1 cellular context compared by ENCODE assay signal in the genomic region with DNA sequence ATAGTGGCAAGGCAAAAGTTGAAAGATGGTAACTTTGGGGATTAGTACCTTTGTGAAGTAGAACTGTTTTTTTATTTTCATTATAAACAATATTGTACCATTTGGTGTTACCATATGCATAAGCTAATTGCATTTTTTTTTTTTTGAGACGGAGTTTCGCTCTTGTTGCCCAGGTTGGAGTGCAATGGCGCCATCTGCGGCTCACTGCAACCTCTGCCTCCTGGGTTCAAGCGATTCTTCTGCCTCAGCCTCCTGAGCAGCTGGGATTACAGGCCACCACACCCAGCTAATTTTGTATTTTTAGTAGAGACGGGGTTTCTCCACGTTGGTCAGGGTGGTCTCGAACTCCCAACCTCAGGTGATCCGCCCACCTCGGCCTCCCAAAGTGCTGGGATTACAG.
TF ChIP-seq lines count a peak whose summit lies in the region.

No MANE protein-coding gene starts in this region.

TF ChIP-seq in HepG2, 621 proteins besides CTCF, POLR2A, EP300 and RAD21:
- TF ChIP-seq KAT7 (CRISPR knock-in tag; IDR thresholded peaks at IDR 0.05; ENCODE audit: borderline replicate concordance): 0 out of 2 replicates have a peak, but pooled peaks have one; percentile 47
- TF ChIP-seq STAG1 (CRISPR knock-in tag; IDR thresholded peaks at IDR 0.05): peak; percentile 69
- 0 out of 2 replicates have a peak, but pooled peaks have one; percentile 20 for TF ChIP-seq SAP130 (CRISPR knock-in tag; IDR thresholded peaks at IDR 0.05; ENCODE audit: low read depth)
- 0 out of 2 replicates have a peak, but pooled peaks have one; percentile 16 for TF ChIP-seq ADNP (CRISPR knock-in tag; IDR thresholded peaks at IDR 0.05)
- TF ChIP-seq SALL1 (CRISPR knock-in tag; IDR thresholded peaks at IDR 0.05): peak; percentile 20; the same call in 1 of the 2 replicates
- TF ChIP-seq HMGXB4 (CRISPR knock-in tag; IDR thresholded peaks at IDR 0.05; ENCODE audit: borderline replicate concordance in 1 of 2, low read depth in 1 of 2): peak; percentile 35 to 66; a peak in 2 of 4 replicates
- TF ChIP-seq, protein P1, sequence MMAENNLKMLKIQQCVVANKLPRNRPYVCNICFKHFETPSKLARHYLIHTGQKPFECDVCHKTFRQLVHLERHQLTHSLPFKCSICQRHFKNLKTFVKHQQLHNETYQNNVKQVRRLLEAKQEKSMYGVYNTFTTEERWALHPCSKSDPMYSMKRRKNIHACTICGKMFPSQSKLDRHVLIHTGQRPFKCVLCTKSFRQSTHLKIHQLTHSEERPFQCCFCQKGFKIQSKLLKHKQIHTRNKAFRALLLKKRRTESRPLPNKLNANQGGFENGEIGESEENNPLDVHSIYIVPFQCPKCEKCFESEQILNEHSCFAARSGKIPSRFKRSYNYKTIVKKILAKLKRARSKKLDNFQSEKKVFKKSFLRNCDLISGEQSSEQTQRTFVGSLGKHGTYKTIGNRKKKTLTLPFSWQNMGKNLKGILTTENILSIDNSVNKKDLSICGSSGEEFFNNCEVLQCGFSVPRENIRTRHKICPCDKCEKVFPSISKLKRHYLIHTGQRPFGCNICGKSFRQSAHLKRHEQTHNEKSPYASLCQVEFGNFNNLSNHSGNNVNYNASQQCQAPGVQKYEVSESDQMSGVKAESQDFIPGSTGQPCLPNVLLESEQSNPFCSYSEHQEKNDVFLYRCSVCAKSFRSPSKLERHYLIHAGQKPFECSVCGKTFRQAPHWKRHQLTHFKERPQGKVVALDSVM (CRISPR knock-in tag; IDR thresholded peaks at IDR 0.05): peak; percentile 49; the same call in 1 of the 2 replicates
- TF ChIP-seq, protein P2, sequence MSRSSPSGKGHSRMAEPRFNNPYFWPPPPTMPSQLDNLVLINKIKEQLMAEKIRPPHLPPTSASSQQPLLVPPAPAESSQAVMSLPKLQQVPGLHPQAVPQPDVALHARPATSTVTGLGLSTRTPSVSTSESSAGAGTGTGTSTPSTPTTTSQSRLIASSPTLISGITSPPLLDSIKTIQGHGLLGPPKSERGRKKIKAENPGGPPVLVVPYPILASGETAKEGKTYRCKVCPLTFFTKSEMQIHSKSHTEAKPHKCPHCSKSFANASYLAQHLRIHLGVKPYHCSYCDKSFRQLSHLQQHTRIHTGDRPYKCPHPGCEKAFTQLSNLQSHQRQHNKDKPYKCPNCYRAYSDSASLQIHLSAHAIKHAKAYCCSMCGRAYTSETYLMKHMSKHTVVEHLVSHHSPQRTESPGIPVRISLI (CRISPR knock-in tag; IDR thresholded peaks at IDR 0.05; ENCODE audit: borderline replicate concordance): peak; percentile 95
- TF ChIP-seq ZNF614 (CRISPR knock-in tag; IDR thresholded peaks at IDR 0.05; ENCODE audit: borderline replicate concordance): 0 out of 2 replicates have a peak, but pooled peaks have one; percentile 17
